21 cellular contexts compared by ENCODE assay signal in the genomic region with DNA sequence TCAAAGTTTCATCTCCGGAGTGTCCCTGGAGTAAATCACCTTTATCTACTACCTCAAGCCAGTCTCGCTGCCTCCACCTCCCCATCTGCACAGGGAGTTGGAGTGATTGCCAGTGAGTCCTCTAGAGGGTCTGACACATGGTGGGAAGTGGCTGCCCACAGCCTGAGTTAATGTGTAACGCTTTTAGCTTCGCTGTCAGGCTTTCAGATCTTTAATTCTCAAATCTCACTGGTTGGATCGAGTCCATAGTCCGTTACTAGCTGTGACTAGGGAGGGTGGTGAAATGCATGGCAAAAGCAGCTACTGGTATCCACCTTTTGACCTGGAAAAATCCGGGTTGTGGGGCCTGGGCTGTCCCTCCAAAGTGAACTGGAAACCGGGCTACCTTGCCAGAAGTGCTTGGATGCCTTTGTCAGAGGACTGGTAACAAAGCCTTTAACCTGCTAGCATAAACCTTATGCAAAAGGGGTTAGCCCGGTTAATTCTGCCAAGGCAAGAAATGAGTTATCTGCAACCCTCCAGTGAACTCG. TPM values are rescaled to one million over a fixed set of nuclear protein-coding genes. Genes with fewer than 3 reads are reported as not detected.
DNase-seq lines count a peak whose midpoint lies in the region; ATAC-seq and TF ChIP-seq lines count a peak whose summit lies in the region.
"Had no signal": no experiment of that assay in that cellular context is flagged by ENCODE, and none has a peak within 500 bp of the region (broad histone marks: within the 10 kb centered on the region; RNA-seq: fewer than 3 reads in every experiment).

No MANE protein-coding gene starts in this region.

- ATAC-seq in GM19043 (IDR thresholded peaks at IDR 0.05; ENCODE audit: low read depth, unreplicated experiment) (peak; percentile 23), left lobe of liver (peak; percentile 35), HG02981 (IDR thresholded peaks at IDR 0.05; ENCODE audit: unreplicated experiment) (no peak)
- ATAC-seq: gastroesophageal sphincter; sciatic nerve; stimulated activated effector memory CD8-positive, alpha-beta T cell treated with anti-CD3 and anti-CD28 coated beads, Interleukin-12 subunit alpha, Interleukin-12 subunit beta, amount 100 ng/mL, for 72 hours had no signal

- TF ChIP-seq CTCF in thyroid gland (IDR thresholded peaks at IDR 0.05), result no peak

- peaks cover 60 to 79% of the 10 kb centered on the region in 2 donors for H3K4me1 ChIP-seq in thyroid gland

- DNase-seq in SW480 (ENCODE audit: low spot score) (peak; percentile 35), left lobe of liver (ENCODE audit: low spot score) (peak; percentile 54), thyroid gland (peak in 1 of 2 donors; percentile 34), activated T-cell treated with anti-CD3 and anti-CD28 coated beads for 4 hours (no peak), NOMO-1 treated with DMSO at 0.1 percent for 48 hours (lab: John Stamatoyannopoulos, UW; ENCODE audit: unreplicated experiment) (no peak)
- DNase-seq: activated CD4-positive, alpha-beta T cell treated with anti-CD3 and anti-CD28 coated beads, Interleukin-2, amount 10 ng/mL, durations not matched to agents 7 days and 5 days; activated CD8-positive, alpha-beta memory T cell treated with anti-CD3 and anti-CD28 coated beads, Interleukin-2, amount 50 U/mL, for 4 hours; activated gamma-delta T cell treated with Interleukin-2 at 50 U/mL for 16 hours; anterior cingulate cortex; effector CD8-positive, alpha-beta T cell; left lung; NCI-H2107; NCI-H510A; occipital lobe had no signal

- H3K36me3 ChIP-seq in thyroid gland, result no peaks in the 10 kb centered on the region
- H3K36me3 ChIP-seq: esophagus muscularis mucosa, gastroesophageal sphincter, left lung had no signal

- no peak for TF ChIP-seq POLR2A in thyroid gland (IDR thresholded peaks at IDR 0.05)

- intact Hi-C loops in thyroid gland (cut with DNase I), result no loop called here

- H3K27me3 ChIP-seq in thyroid gland, result no peaks in the 10 kb centered on the region
- H3K27me3 ChIP-seq: esophagus muscularis mucosa, gastroesophageal sphincter, left lung had no signal

- peak overlapping the region; percentile 71 to 100 (median 97) for H3K27ac ChIP-seq in thyroid gland
- H3K27ac ChIP-seq: esophagus muscularis mucosa, KMS-11, left lung had no signal

- no peak overlapping the region for H3K4me3 ChIP-seq in thyroid gland (replicated peaks in 1 of 3)
- H3K4me3 ChIP-seq: esophagus muscularis mucosa, gastroesophageal sphincter, left lung had no signal

- H3K9me3 ChIP-seq in thyroid gland, result no peaks in the 10 kb centered on the region
- H3K9me3 ChIP-seq: esophagus muscularis mucosa, gastroesophageal sphincter, left lung had no signal

- WGBS in thyroid gland, 2 donors, result 49 to 72% methylated on average over 10 of the region's 10 CpGs

RNA-seq across cellular contexts. Expression of a gene that starts 5.0 kb away (rescaled TPM):
- total RNA-seq in left lobe of liver (69.5 TPM), thyroid gland (100 to 1,000 TPM; 122 to 238 (median 213) TPM)

Comparison
In these comparisons a context has a peak if more than half of its experiments do, and no peak if none do; other contexts are left out.
1. DNase-seq: peak in SW480 (single experiment) and left lobe of liver (single experiment); none in activated T-cell treated with anti-CD3 and anti-CD28 coated beads for 4 hours (single experiment) and NOMO-1 treated with DMSO at 0.1 percent for 48 hours (single experiment).